In the genomic region with DNA sequence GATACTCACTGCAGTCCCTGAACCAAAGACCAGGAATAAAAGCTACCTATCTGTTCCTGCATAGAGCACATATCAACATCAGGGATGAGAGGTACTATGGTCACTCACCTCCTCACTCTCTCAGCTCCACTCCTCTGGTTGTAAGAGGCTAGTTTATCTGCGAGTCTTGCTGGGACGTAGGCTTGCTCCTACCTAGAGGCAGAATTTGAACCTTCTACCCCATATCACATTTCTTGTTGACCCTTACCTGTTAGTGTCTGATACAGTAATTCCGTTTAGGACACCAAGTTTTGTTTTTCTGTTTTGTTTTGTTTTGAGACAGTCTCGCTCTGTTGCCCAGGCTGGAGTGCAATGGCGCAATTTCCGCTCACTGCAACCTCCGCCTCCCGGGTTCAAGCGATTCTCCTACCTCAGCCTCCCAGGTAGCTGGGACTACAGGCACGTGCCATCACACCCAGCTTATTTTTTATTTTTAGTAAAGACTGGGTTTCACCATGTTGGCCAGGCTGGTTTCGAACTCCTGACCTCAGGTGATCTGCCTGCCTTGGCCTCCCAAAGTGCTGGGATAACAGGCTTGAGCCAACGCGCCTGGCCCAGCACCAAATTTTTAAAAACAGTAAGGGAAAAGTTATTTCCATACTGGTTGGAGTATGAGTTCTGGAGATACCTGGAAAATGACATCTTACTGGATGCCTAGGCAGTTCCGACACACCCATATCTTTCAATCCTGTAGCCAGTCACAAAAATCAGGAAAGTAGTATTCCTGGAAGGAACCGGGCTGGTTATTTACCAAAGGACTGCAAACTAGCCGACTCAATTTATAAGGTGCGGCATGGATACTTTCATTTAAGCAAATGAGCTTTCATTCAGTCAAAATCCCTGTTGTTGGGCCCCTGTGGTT, we compare ENCODE assay signal across 1 cellular context.
TF ChIP-seq lines count a peak whose summit lies in the region.

No MANE protein-coding gene starts in this region.

TF ChIP-seq in HepG2, 621 proteins besides CTCF, POLR2A, EP300 and RAD21:
- TF ChIP-seq ZIK1 (CRISPR knock-in tag; IDR thresholded peaks at IDR 0.05; ENCODE audit: borderline replicate concordance, low read depth) (no peak), TARDBP (CRISPR knock-in tag; IDR thresholded peaks at IDR 0.05) (no peak), ZNF446 (CRISPR knock-in tag; IDR thresholded peaks at IDR 0.05) (no peak)
